30 cellular contexts compared by ENCODE assay signal in genomic region chr12:109783135-109783964, GRCh38. TPM values are rescaled to one million over a fixed set of nuclear protein-coding genes. Genes with fewer than 3 reads are reported as not detected.
"Had no signal": no experiment of that assay in that cellular context is flagged by ENCODE, and none has a peak within 500 bp of the region (broad histone marks: within the 10 kb centered on the region; RNA-seq: fewer than 3 reads in every experiment).

No MANE protein-coding gene starts in this region.

- H3K79me2 ChIP-seq: parathyroid adenoma had no signal

- H3K36me3 ChIP-seq: ascending aorta, cardiac muscle cell, gastroesophageal sphincter, lower lobe of right lung, sigmoid colon had no signal

- H3K27me3 Mint-ChIP-seq: activated naive CD8-positive, alpha-beta T cell had no signal

- H2AFZ ChIP-seq: parathyroid adenoma had no signal

- H3K27ac Mint-ChIP-seq: activated B cell treated with CpG ODN at 0.5 μM for 24 hours; activated CD8-positive, alpha-beta memory T cell treated with anti-CD3 and anti-CD28 coated beads, Interleukin-2, amount 10 ng/mL, durations not matched to agents 7 days and 5 days; activated CD8-positive, alpha-beta T cell treated with anti-CD3 and anti-CD28 coated beads, Interleukin-2, amount 10 ng/mL, durations not matched to agents 7 days and 5 days; activated naive CD8-positive, alpha-beta T cell; brain; nephron; stimulated activated effector memory CD8-positive, alpha-beta T cell treated with anti-CD3 and anti-CD28 coated beads, Interleukin-12 subunit alpha, Interleukin-12 subunit beta, amount 100 ng/mL, for 72 hours; T-helper 17 cell had no signal

- ATAC-seq: activated CD8-positive, alpha-beta memory T cell treated with anti-CD3 and anti-CD28 coated beads, Interleukin-2, amount 10 ng/mL, durations not matched to agents 7 days and 5 days; activated CD8-positive, alpha-beta T cell treated with anti-CD3 and anti-CD28 coated beads, Interleukin-2, amount 10 ng/mL, durations not matched to agents 7 days and 5 days; gastroesophageal sphincter; left lobe of liver; psoas muscle; stimulated activated effector memory CD8-positive, alpha-beta T cell treated with anti-CD3 and anti-CD28 coated beads, Interleukin-12 subunit alpha, Interleukin-12 subunit beta, amount 100 ng/mL, for 72 hours; T-helper 17 cell had no signal

- H3K36me3 Mint-ChIP-seq: activated naive CD8-positive, alpha-beta T cell; brain; immature natural killer cell; stimulated activated effector memory CD8-positive, alpha-beta T cell treated with anti-CD3 and anti-CD28 coated beads, Interleukin-12 subunit alpha, Interleukin-12 subunit beta, amount 100 ng/mL, for 72 hours had no signal

- H3K4me3 Mint-ChIP-seq: activated B cell treated with CpG ODN at 0.5 μM for 24 hours; activated CD8-positive, alpha-beta memory T cell treated with anti-CD3 and anti-CD28 coated beads, Interleukin-2, amount 10 ng/mL, durations not matched to agents 7 days and 5 days; activated CD8-positive, alpha-beta T cell treated with anti-CD3 and anti-CD28 coated beads, Interleukin-2, amount 10 ng/mL, durations not matched to agents 7 days and 5 days; activated naive CD8-positive, alpha-beta T cell; brain; immature natural killer cell; nephron; stimulated activated effector memory CD8-positive, alpha-beta T cell treated with anti-CD3 and anti-CD28 coated beads, Interleukin-12 subunit alpha, Interleukin-12 subunit beta, amount 100 ng/mL, for 72 hours; T-helper 17 cell had no signal

- H3K4me3 ChIP-seq: ascending aorta, cardiac muscle cell, coronary artery, dorsolateral prefrontal cortex, gastroesophageal sphincter, lower lobe of right lung, psoas muscle, sigmoid colon, tibial nerve had no signal

- H3K4me1 ChIP-seq: ascending aorta, gastroesophageal sphincter, lower lobe of right lung, parathyroid adenoma, psoas muscle, sigmoid colon, tibial nerve had no signal

- DNase-seq: activated B cell treated with CpG ODN at 0.5 μM for 24 hours; activated CD4-positive, alpha-beta T cell treated with anti-CD3 and anti-CD28 coated beads, Interleukin-2, amount 50 U/mL, for 1 hour; activated CD8-positive, alpha-beta memory T cell treated with anti-CD3 and anti-CD28 coated beads, Interleukin-2, amount 10 ng/mL, durations not matched to agents 7 days and 5 days; activated CD8-positive, alpha-beta T cell treated with anti-CD3 and anti-CD28 coated beads, Interleukin-2, amount 10 ng/mL, durations not matched to agents 7 days and 5 days; activated naive CD4-positive, alpha-beta T cell; activated T-cell treated with anti-CD3 and anti-CD28 coated beads, Interleukin-2, amount 50 U/mL, for 48 hours; dorsolateral prefrontal cortex; effector memory CD4-positive, alpha-beta T cell; head of caudate nucleus; hippocampal formation; immature natural killer cell; lower lobe of right lung; mesendoderm; nucleus accumbens; psoas muscle; sigmoid colon; small intestine; stimulated activated CD4-positive, alpha-beta T cell treated with anti-CD3 and anti-CD28 coated beads, Interleukin-4, amount 100 ng/mL, for 24 hours; T-helper 17 cell had no signal

- H3K9ac ChIP-seq: parathyroid adenoma had no signal

- H3K27ac ChIP-seq: ascending aorta, cardiac muscle cell, coronary artery, dorsolateral prefrontal cortex, gastroesophageal sphincter, lower lobe of right lung, parathyroid adenoma, psoas muscle, sigmoid colon, tibial nerve had no signal

- H3K9me3 ChIP-seq: lower lobe of right lung, psoas muscle had no signal

- FAIRE-seq: small intestine had no signal

- H3K27me3 ChIP-seq: ascending aorta, cardiac muscle cell, dorsolateral prefrontal cortex, tibial nerve had no signal

- H3K4me1 Mint-ChIP-seq: activated B cell treated with CpG ODN at 0.5 μM for 24 hours; activated CD8-positive, alpha-beta memory T cell treated with anti-CD3 and anti-CD28 coated beads, Interleukin-2, amount 10 ng/mL, durations not matched to agents 7 days and 5 days; brain; nephron; stimulated activated effector memory CD8-positive, alpha-beta T cell treated with anti-CD3 and anti-CD28 coated beads, Interleukin-12 subunit alpha, Interleukin-12 subunit beta, amount 100 ng/mL, for 72 hours; T-helper 17 cell had no signal

- H3K9me3 Mint-ChIP-seq: activated B cell treated with CpG ODN at 0.5 μM for 24 hours; immature natural killer cell; stimulated activated effector memory CD8-positive, alpha-beta T cell treated with anti-CD3 and anti-CD28 coated beads, Interleukin-12 subunit alpha, Interleukin-12 subunit beta, amount 100 ng/mL, for 72 hours had no signal

RNA-seq across cellular contexts. Expression of gene TRPV4, which starts 49.8 kb away (rescaled TPM):
- total RNA-seq: activated B cell treated with CpG ODN at 0.5 μM for 24 hours; activated CD8-positive, alpha-beta memory T cell treated with anti-CD3 and anti-CD28 coated beads, Interleukin-2, amount 10 ng/mL, durations not matched to agents 7 days and 5 days; activated CD8-positive, alpha-beta T cell treated with anti-CD3 and anti-CD28 coated beads, Interleukin-2, amount 10 ng/mL, durations not matched to agents 7 days and 5 days; ascending aorta; T-helper 17 cell had no signal
- polyA plus RNA-seq: immature natural killer cell had no signal
